ENCODE assay signal across 8 cellular contexts in genomic region chr12:12562016-12562483, GRCh38. TPM values are rescaled to one million over a fixed set of nuclear protein-coding genes. Genes with fewer than 3 reads are reported as not detected.
DNase-seq lines count a peak whose midpoint lies in the region; ATAC-seq and TF ChIP-seq lines count a peak whose summit lies in the region.

No MANE protein-coding gene starts in this region.

- H3K79me2 ChIP-seq in MM.1S (ENCODE audit: low read length): peaks cover 43% of the 10 kb centered on the region

- H3K4me3 Mint-ChIP-seq in activated T-cell treated with anti-CD3 and anti-CD28 coated beads, Interleukin-2, amount 50 U/mL, for 24 hours: peak overlapping the region; percentile 81
- H3K4me3 Mint-ChIP-seq in natural killer cell: peak overlapping the region; percentile 95

- no peak for TF ChIP-seq POLR2A in esophagus squamous epithelium (IDR thresholded peaks at IDR 0.05)

- peaks cover 45% of the 10 kb centered on the region for H3K4me1 Mint-ChIP-seq in activated T-cell treated with anti-CD3 and anti-CD28 coated beads, Interleukin-2, amount 50 U/mL, for 24 hours (ENCODE audit: low read depth)
- H3K4me1 Mint-ChIP-seq in natural killer cell: peaks cover 10 to 13% of the 10 kb centered on the region in 2 donors

- 0 to 1% methylated on average over 12 to 20 of the region's 45 CpGs for WGBS in esophagus squamous epithelium, 2 donors
- 0% methylated on average over 29 to 45 of the region's 45 CpGs for WGBS in aorta, 2 donors

- no peak for TF ChIP-seq CTCF in GM10266 (IDR thresholded peaks at IDR 0.05; ENCODE audit: control insufficient read depth, insufficient read depth, low read depth, missing control alignments)
- no peak for TF ChIP-seq CTCF in MM.1S (IDR thresholded peaks at IDR 0.05; ENCODE audit: low read length)
- TF ChIP-seq CTCF in esophagus squamous epithelium (IDR thresholded peaks at IDR 0.05): no peak
- TF ChIP-seq CTCF in natural killer cell (IDR thresholded peaks at IDR 0.05): no peak

- no peaks in the 10 kb centered on the region for H4K20me1 ChIP-seq in MM.1S (ENCODE audit: insufficient read depth, low read length)

- intact Hi-C loops in esophagus squamous epithelium (cut with DNase I): loop anchor here (10.0 kb wide), 2 partner anchors 133 to 167 kb away; partner anchors contain the start of gene GPR19
- intact Hi-C loops in natural killer cell (cut with micrococcal nuclease): loop anchor here (5.0 kb wide), 3 partner anchors 120 to 205 kb away; partner anchors contain the start of genes BORCS5 and CDKN1B
- intact Hi-C loops in aorta (cut with DNase I): loop anchor here (5.0 to 10.0 kb wide), 5 partner anchors 55 to 143 kb away; partner anchors contain the start of gene GPR19 (in 1 of the 2)

- no peaks in the 10 kb centered on the region for H3K9me2 ChIP-seq in MM.1S (replicated peaks; ENCODE audit: insufficient read depth, low read length)

- no peaks in the 10 kb centered on the region for H3K27me3 ChIP-seq in MM.1S (replicated peaks; ENCODE audit: insufficient read depth, low read length)
- H3K27me3 ChIP-seq in esophagus squamous epithelium: no peaks in the 10 kb centered on the region
- H3K27me3 ChIP-seq in aorta (ENCODE audit: control insufficient read depth in 1 of 2, insufficient read depth in 2 of 2, low read length in 1 of 2): no peaks in the 10 kb centered on the region

- H3K9ac ChIP-seq in MM.1S (ENCODE audit: low read length): peak overlapping the region; percentile 93

- H3K27ac ChIP-seq in MM.1S (ENCODE audit: low read length) (peak overlapping the region; percentile 85), esophagus squamous epithelium (peak overlapping the region; percentile 97 to 100 (median 98)), aorta (ENCODE audit: low read depth in 1 of 2, low read length in 2 of 2) (peak overlapping the region; percentile 99 to 100)

- peaks cover 37% of the 10 kb centered on the region for H3K36me3 Mint-ChIP-seq in activated T-cell treated with anti-CD3 and anti-CD28 coated beads, Interleukin-2, amount 50 U/mL, for 24 hours (ENCODE audit: low read depth)
- no peaks in the 10 kb centered on the region for H3K36me3 Mint-ChIP-seq in natural killer cell

- H3K9me3 Mint-ChIP-seq in activated T-cell treated with anti-CD3 and anti-CD28 coated beads, Interleukin-2, amount 50 U/mL, for 24 hours: peaks cover 3% of the 10 kb centered on the region
- H3K9me3 Mint-ChIP-seq in natural killer cell: no peaks in the 10 kb centered on the region

- H2AFZ ChIP-seq in MM.1S (ENCODE audit: low read length): no peak overlapping the region

- no peaks in the 10 kb centered on the region for H3K27me3 Mint-ChIP-seq in activated T-cell treated with anti-CD3 and anti-CD28 coated beads, Interleukin-2, amount 50 U/mL, for 24 hours
- peaks cover 0 to 3% of the 10 kb centered on the region in 2 donors for H3K27me3 Mint-ChIP-seq in natural killer cell (ENCODE audit: low read depth in 2 of 2)

- peaks cover 18% of the 10 kb centered on the region for H3F3A ChIP-seq in MM.1S (ENCODE audit: insufficient read depth, low read length)

- H3K4me3 ChIP-seq in MM.1S (ENCODE audit: low read length): peak overlapping the region; percentile 98
- H3K4me3 ChIP-seq in esophagus squamous epithelium: peak overlapping the region; percentile 67 to 99 (median 82)
- peak overlapping the region; percentile 70 to 100 for H3K4me3 ChIP-seq in aorta (ENCODE audit: low read length in 2 of 2)

- H3K4me2 ChIP-seq in MM.1S (ENCODE audit: low read depth, low read length): no peak overlapping the region

- H3K4me1 ChIP-seq in MM.1S (ENCODE audit: low read length) (peaks cover 11% of the 10 kb centered on the region), esophagus squamous epithelium (peaks cover 14 to 43% (median 15%) of the 10 kb centered on the region in 3 donors), aorta (ENCODE audit: control insufficient read depth in 1 of 2, insufficient read depth in 2 of 2, low read length in 2 of 2) (peaks cover 3% of the 10 kb centered on the region in 2 donors)

- H3K27ac Mint-ChIP-seq in activated T-cell treated with anti-CD3 and anti-CD28 coated beads, Interleukin-2, amount 50 U/mL, for 24 hours: peak overlapping the region; percentile 94
- peak overlapping the region; percentile 90 to 96 for H3K27ac Mint-ChIP-seq in natural killer cell

- H3K9me3 ChIP-seq in MM.1S (replicated peaks; ENCODE audit: insufficient read depth, low read length) (no peaks in the 10 kb centered on the region), esophagus squamous epithelium (no peaks in the 10 kb centered on the region), aorta (ENCODE audit: control insufficient read depth, low read length) (no peaks in the 10 kb centered on the region)

- DNase-seq in GM10266 (ENCODE audit: extremely low spot score): peak; percentile 45
- peak; percentile 30 for DNase-seq in MM.1S
- DNase-seq in activated T-cell treated with anti-CD3 and anti-CD28 coated beads, Interleukin-2, amount 50 U/mL, for 24 hours: peak; percentile 66
- DNase-seq in esophagus squamous epithelium (lab: John Stamatoyannopoulos, UW): no peak
- peak; percentile 34 for DNase-seq in natural killer cell
- DNase-seq in aorta: peak; percentile 63 to 77

- peak; percentile 2 to 10 (median 2) for ATAC-seq in natural killer cell
- peak; percentile 31 for ATAC-seq in aorta (ENCODE audit: low FRiP score)
- no peak for ATAC-seq in GM19455 (IDR thresholded peaks at IDR 0.05; ENCODE audit: unreplicated experiment)
- ATAC-seq in HG02852 (IDR thresholded peaks at IDR 0.05; ENCODE audit: unreplicated experiment): no peak

- H3K36me3 ChIP-seq in MM.1S (replicated peaks; ENCODE audit: insufficient read depth, low read length) (no peaks in the 10 kb centered on the region), esophagus squamous epithelium (no peaks in the 10 kb centered on the region), aorta (ENCODE audit: control insufficient read depth in 1 of 2, insufficient read depth in 2 of 2, low read length in 1 of 2) (no peaks in the 10 kb centered on the region)

RNA-seq across cellular contexts. Expression of gene DUSP16, which starts 0.6 kb away (rescaled TPM):
- total RNA-seq in esophagus squamous epithelium: 10 to 100 TPM; 15.6 to 27.9 (median 16.5) TPM
- 10 to 100 TPM in 1 of 3 donors, 1 to 10 TPM in 2; 6.9 to 19.9 (median 10.0) TPM for total RNA-seq in natural killer cell
- 10 to 100 TPM; 22.0 to 27.4 TPM for total RNA-seq in aorta
- polyA plus RNA-seq in aorta: 10 to 100 TPM in 1 of 2 donors, 1 to 10 TPM in 1; 3.1 to 13.1 TPM

RNA-seq across cellular contexts. Expression of gene CREBL2, which starts 49.6 kb away (rescaled TPM):
- total RNA-seq in esophagus squamous epithelium: 10 to 100 TPM in 3 of 4 donors, 1 to 10 TPM in 1; 9.4 to 30.7 (median 17.3) TPM
- total RNA-seq in natural killer cell: 10 to 100 TPM in 2 of 3 donors, 1 to 10 TPM in 1; 9.0 to 13.1 (median 10.7) TPM
- 10 to 100 TPM; 31.2 to 42.5 TPM for total RNA-seq in aorta
- 10 to 100 TPM; 26.6 to 47.1 TPM for polyA plus RNA-seq in aorta

Comparison
In these comparisons a context has a peak if more than half of its experiments do, and no peak if none do; other contexts are left out.
1. ATAC-seq: peak in natural killer cell (3 of 3) and aorta (single experiment); none in GM19455 (single experiment) and HG02852 (single experiment).
2. Peak in every context shown above with its lines, with median percentiles within 50 percentile points of each other: H3K27ac ChIP-seq and H3K4me3 ChIP-seq.